ENCODE assay signal across 21 cellular contexts in the genomic region with DNA sequence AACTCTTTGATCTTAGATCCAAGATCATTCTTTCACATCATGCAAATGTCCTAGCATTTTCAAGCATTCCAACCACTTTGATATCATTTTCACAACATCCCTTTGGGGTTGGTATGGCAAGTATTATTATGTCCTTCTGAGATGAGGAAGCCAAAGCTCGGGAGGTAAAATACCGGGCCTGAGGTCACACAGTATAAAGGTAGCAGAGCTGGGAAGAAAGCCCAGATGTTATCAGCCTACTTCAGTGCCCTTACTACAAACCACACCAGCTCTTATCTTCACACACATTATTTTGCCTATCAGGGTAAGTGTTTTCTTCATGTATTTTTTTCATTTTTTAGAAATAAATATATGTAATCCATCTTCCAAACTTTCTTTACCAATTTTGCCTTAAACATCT. TPM values are rescaled to one million over a fixed set of nuclear protein-coding genes. Genes with fewer than 3 reads are reported as not detected.
A peak's percentile ranks its signal among the peaks of the same experiment; 100 is the strongest.
DNase-seq lines count a peak whose midpoint lies in the region; ATAC-seq, FAIRE-seq and TF ChIP-seq lines count a peak whose summit lies in the region.
"Had no signal": no experiment of that assay in that cellular context is flagged by ENCODE, and none has a peak within 500 bp of the region (broad histone marks: within the 10 kb centered on the region; RNA-seq: fewer than 3 reads in every experiment).

No MANE protein-coding gene starts in this region.

- WGBS in adrenal gland, 4 donors, result 17 to 27% (median 25%) methylated on average over 2 of the region's 2 CpGs

- no peak overlapping the region for H3K9ac ChIP-seq in parathyroid adenoma

- H3K9me3 ChIP-seq in adrenal gland (replicated peaks in 1 of 3) (no peaks in the 10 kb centered on the region), parathyroid adenoma (ENCODE audit: control insufficient read depth, low read length) (no peaks in the 10 kb centered on the region)
- H3K9me3 ChIP-seq: A549, BE2C, HAP-1 had no signal

- no peaks in the 10 kb centered on the region for H3K36me3 ChIP-seq in adrenal gland (replicated peaks in 1 of 2)
- no peaks in the 10 kb centered on the region for H3K36me3 ChIP-seq in parathyroid adenoma (ENCODE audit: control insufficient read depth, insufficient read depth, low read length)
- H3K36me3 ChIP-seq: BE2C, HAP-1 had no signal

- peak overlapping the region; percentile 35 for H2AFZ ChIP-seq in parathyroid adenoma

- intact Hi-C loops in adrenal gland (cut with DNase I), result no loop called here

- DNase-seq in GM19239 (ENCODE audit: insufficient read length, low spot score) (no peak), adrenal gland (no peak), NCI-H1694 treated with DMSO at 0.1 percent for 48 hours (lab: John Stamatoyannopoulos, UW) (no peak)
- peak; percentile 73 for DNase-seq in Jurkat, Clone E6-1 (ENCODE audit: low read depth, low spot score)
- DNase-seq in activated CD8-positive, alpha-beta memory T cell treated with anti-CD3 and anti-CD28 coated beads, Interleukin-2, amount 50 U/mL, for 4 hours, result no peak
- DNase-seq: BE2C; CD4-positive, alpha-beta memory T cell; COR-L47; DMS153; DMS79 treated with DMSO at 0.1 percent for 48 hours; EL; GOT3 had no signal

- peak; percentile 65 for FAIRE-seq in GM19239 (lab: Jason Lieb, UNC)
- FAIRE-seq: A549, D721Med, GM18507, HTR-8/SVneo, K562 had no signal

- H3K27me3 ChIP-seq in adrenal gland (no peaks in the 10 kb centered on the region), parathyroid adenoma (ENCODE audit: control insufficient read depth, insufficient read depth, low read length) (no peaks in the 10 kb centered on the region)
- H3K27me3 ChIP-seq: BE2C had no signal

- TF ChIP-seq CTCF in adrenal gland (IDR thresholded peaks at IDR 0.05), result no peak
- no peak for TF ChIP-seq CTCF in parathyroid adenoma (IDR thresholded peaks at IDR 0.05)

- no peak overlapping the region for H3K4me3 ChIP-seq in Jurkat, Clone E6-1 (ENCODE audit: low read length)
- H3K4me3 ChIP-seq in adrenal gland, result no peak overlapping the region
- no peak overlapping the region for H3K4me3 ChIP-seq in parathyroid adenoma (ENCODE audit: low read depth, low read length)
- H3K4me3 ChIP-seq: A549, HAP-1, K562 had no signal

- peak overlapping the region; percentile 19 for H3K4me2 ChIP-seq in parathyroid adenoma (ENCODE audit: low read length)
- H3K4me2 ChIP-seq: A549 had no signal

- H3K4me1 ChIP-seq in adrenal gland (replicated peaks in 1 of 2) (peaks cover 14 to 16% of the 10 kb centered on the region in 2 donors), parathyroid adenoma (peaks cover 21% of the 10 kb centered on the region)
- H3K4me1 ChIP-seq: BE2C had no signal

- H3K27ac ChIP-seq in adrenal gland, result peak overlapping the region in 3 of 5 donors; percentile 6 to 46 (median 40)
- peak overlapping the region; percentile 73 for H3K27ac ChIP-seq in parathyroid adenoma
- H3K27ac ChIP-seq: A549, C4-2B had no signal

- ATAC-seq in GM19023 (IDR thresholded peaks at IDR 0.05; ENCODE audit: unreplicated experiment), result no peak
- ATAC-seq: A549, K562 had no signal

- peaks cover under 1% of the 10 kb centered on the region for H3K79me2 ChIP-seq in parathyroid adenoma

- TF ChIP-seq POLR2A in adrenal gland (IDR thresholded peaks at IDR 0.05), result no peak

RNA-seq across cellular contexts. Expression of gene B4GALT6, which starts 4.2 kb away (rescaled TPM):
- polyA plus RNA-seq in Jurkat, Clone E6-1 (2012; ENCODE audit: insufficient read depth, insufficient read length), result 21.2 TPM
- total RNA-seq in adrenal gland, result 10 to 100 TPM; 12.9 to 71.3 (median 26.0) TPM
- 10 to 100 TPM in 2 of 3 donors, 1 to 10 TPM in 1; 8.6 to 42.7 (median 12.5) TPM for polyA plus RNA-seq in adrenal gland
- polyA plus RNA-seq: CD4-positive, alpha-beta memory T cell had no signal
